8 cellular contexts compared by ENCODE assay signal in the genomic region with DNA sequence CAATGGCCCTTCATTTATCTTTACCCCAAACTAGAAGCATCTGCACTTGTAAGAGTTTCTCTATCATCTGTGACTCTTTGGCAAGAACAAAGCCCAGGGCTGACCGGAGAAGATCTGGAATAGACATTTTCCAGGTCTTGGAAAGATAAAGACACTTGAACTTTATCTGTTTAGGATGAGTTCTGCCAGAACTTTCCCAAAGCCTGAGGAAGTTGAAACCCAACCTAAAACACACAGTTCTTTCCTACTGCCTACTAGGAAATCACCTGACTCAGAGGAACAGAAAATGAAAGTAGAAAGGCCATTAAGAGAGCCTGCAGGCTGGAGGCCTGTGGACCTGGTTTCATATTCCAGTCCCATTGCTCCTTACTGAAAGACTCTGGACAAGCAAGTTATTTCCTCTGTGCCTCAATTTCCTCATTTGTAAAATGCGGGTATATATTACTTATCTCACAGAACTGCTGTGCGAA. TPM values are rescaled to one million over a fixed set of nuclear protein-coding genes. Genes with fewer than 3 reads are reported as not detected.
DNase-seq lines count a peak whose midpoint lies in the region; ATAC-seq and TF ChIP-seq lines count a peak whose summit lies in the region.

No MANE protein-coding gene starts in this region.

- intact Hi-C loops in Right ventricle myocardium inferior (cut with DNase I) (no loop called here), cardiac septum (cut with DNase I) (loop anchor here (5.0 kb wide), 1 partner anchor 1011 kb away; the partner anchor contains the start of genes LPXN and ZFP91), ovary (cut with DNase I) (loop anchor here in 3 of 4 donors (2.0 to 5.0 kb wide), 2 partner anchors 75 to 76 kb away; no protein-coding TSS in a partner anchor)
- intact Hi-C loops in activated T-helper 1 cell treated with anti-CD3 and anti-CD28 coated beads, Interleukin-12 subunit alpha, Interleukin-12 subunit beta, Interleukin-2, Interleukin-4 antibody, amounts not matched to agents 30 ng/mL and 10 ng/mL and 1 ng/mL, durations not matched to agents 14 hours and 24 hours and 36 hours (cut with micrococcal nuclease), result loop anchor here (1.0 to 5.0 kb wide), 4 partner anchors 36 to 1011 kb away; partner anchors contain the start of genes LPXN, TIMM10 and ZFP91

- DNase-seq in Right ventricle myocardium inferior (ENCODE audit: missing footprints) (no peak), cardiac septum (ENCODE audit: low spot score) (no peak), HFF-Myc (ENCODE audit: extremely low read depth, low read depth) (no peak), MG63 (no peak), foreskin keratinocyte (peak in 1 of 2 donors; percentile 48), ovary (peak in 2 of 5 donors; percentile 14 to 46), NCI-H446 treated with DMSO at 0.1 percent for 48 hours (lab: John Stamatoyannopoulos, UW) (no peak)
- DNase-seq in activated T-helper 1 cell treated with anti-CD3 and anti-CD28 coated beads, Interleukin-12 subunit alpha, Interleukin-12 subunit beta, Interleukin-2, Interleukin-4 antibody, amounts not matched to agents 30 ng/mL and 10 ng/mL and 1 ng/mL, durations not matched to agents 14 hours and 24 hours and 36 hours (ENCODE audit: low spot score), result peak; percentile 40

- peaks cover 28% of the 10 kb centered on the region for H3K36me3 Mint-ChIP-seq in activated T-helper 1 cell treated with anti-CD3 and anti-CD28 coated beads, Interleukin-12 subunit alpha, Interleukin-12 subunit beta, Interleukin-2, Interleukin-4 antibody, amounts not matched to agents 30 ng/mL and 10 ng/mL and 1 ng/mL, durations not matched to agents 14 hours and 24 hours and 36 hours (ENCODE audit: low read depth)

- H3K9me3 Mint-ChIP-seq in activated T-helper 1 cell treated with anti-CD3 and anti-CD28 coated beads, Interleukin-12 subunit alpha, Interleukin-12 subunit beta, Interleukin-2, Interleukin-4 antibody, amounts not matched to agents 30 ng/mL and 10 ng/mL and 1 ng/mL, durations not matched to agents 14 hours and 24 hours and 36 hours, result no peaks in the 10 kb centered on the region

- H3K27ac ChIP-seq in foreskin keratinocyte (peak overlapping the region; percentile 10), ovary (peak overlapping the region; percentile 78 to 85)

- H3K4me3 ChIP-seq in HFF-Myc (replicated peaks; ENCODE audit: low read depth, low read length) (peak overlapping the region; percentile 69), MG63 (peak overlapping the region; percentile 64), ovary (peak overlapping the region; percentile 76)

- peaks cover 56% of the 10 kb centered on the region for H3K4me1 Mint-ChIP-seq in activated T-helper 1 cell treated with anti-CD3 and anti-CD28 coated beads, Interleukin-12 subunit alpha, Interleukin-12 subunit beta, Interleukin-2, Interleukin-4 antibody, amounts not matched to agents 30 ng/mL and 10 ng/mL and 1 ng/mL, durations not matched to agents 14 hours and 24 hours and 36 hours (ENCODE audit: low read depth)

- H3K27me3 ChIP-seq in MG63 (no peaks in the 10 kb centered on the region), foreskin keratinocyte (no peaks in the 10 kb centered on the region), ovary (no peaks in the 10 kb centered on the region)

- 18 to 21% (median 18%) methylated on average over 3 of the region's 3 CpGs for WGBS in ovary, 3 donors

- no peaks in the 10 kb centered on the region for H3K27me3 Mint-ChIP-seq in activated T-helper 1 cell treated with anti-CD3 and anti-CD28 coated beads, Interleukin-12 subunit alpha, Interleukin-12 subunit beta, Interleukin-2, Interleukin-4 antibody, amounts not matched to agents 30 ng/mL and 10 ng/mL and 1 ng/mL, durations not matched to agents 14 hours and 24 hours and 36 hours (ENCODE audit: insufficient read depth)

- TF ChIP-seq POLR2A in ovary (IDR thresholded peaks at IDR 0.05), result no peak

- no peak for TF ChIP-seq EP300 in ovary (IDR thresholded peaks at IDR 0.05)

- H3K9me3 ChIP-seq in MG63 (no peaks in the 10 kb centered on the region), ovary (no peaks in the 10 kb centered on the region)

- ATAC-seq in Right ventricle myocardium inferior (peak; percentile 40), foreskin keratinocyte (no peak)

- peak overlapping the region; percentile 99 for H3K4me3 Mint-ChIP-seq in activated T-helper 1 cell treated with anti-CD3 and anti-CD28 coated beads, Interleukin-12 subunit alpha, Interleukin-12 subunit beta, Interleukin-2, Interleukin-4 antibody, amounts not matched to agents 30 ng/mL and 10 ng/mL and 1 ng/mL, durations not matched to agents 14 hours and 24 hours and 36 hours

- TF ChIP-seq CTCF in HFF-Myc (IDR thresholded peaks at IDR 0.05; ENCODE audit: low read depth, low read length, missing control alignments) (no peak), foreskin keratinocyte (conservative IDR thresholded peaks at IDR 0.05) (no peak), ovary (IDR thresholded peaks at IDR 0.05) (no peak)

- H3K4me1 ChIP-seq in foreskin keratinocyte, result peaks cover 9% of the 10 kb centered on the region
- peaks cover 10% of the 10 kb centered on the region for H3K4me1 ChIP-seq in ovary (ENCODE audit: insufficient read depth)

- H3K27ac Mint-ChIP-seq in activated T-helper 1 cell treated with anti-CD3 and anti-CD28 coated beads, Interleukin-12 subunit alpha, Interleukin-12 subunit beta, Interleukin-2, Interleukin-4 antibody, amounts not matched to agents 30 ng/mL and 10 ng/mL and 1 ng/mL, durations not matched to agents 14 hours and 24 hours and 36 hours, result peak overlapping the region; percentile 85

- H3K36me3 ChIP-seq in MG63 (no peaks in the 10 kb centered on the region; the same call in 1 of the 2 replicates), ovary (no peaks in the 10 kb centered on the region)

RNA-seq across cellular contexts. Expression of gene UBE2L6, which starts 1.4 kb away (rescaled TPM):
- 19.2 TPM for total RNA-seq in Right ventricle myocardium inferior
- 15.8 TPM for total RNA-seq in cardiac septum
- 14.7 and 17.2 TPM in 2 replicates for total RNA-seq in MG63 (2014; rRNA removed; shearing (Covaris generic); ENCODE audit: low replicate concordance)
- 155 and 163 TPM in 2 replicates for total RNA-seq in activated T-helper 1 cell treated with anti-CD3 and anti-CD28 coated beads, Interleukin-12 subunit alpha, Interleukin-12 subunit beta, Interleukin-2, Interleukin-4 antibody, amounts not matched to agents 30 ng/mL and 10 ng/mL and 1 ng/mL, durations not matched to agents 14 hours and 24 hours and 36 hours
- 96.0 and 108 TPM in 2 replicates for total RNA-seq in foreskin keratinocyte
- 111 and 135 TPM in 2 replicates for polyA plus RNA-seq in foreskin keratinocyte
- total RNA-seq in ovary, result 10 to 100 TPM; 27.2 to 71.0 (median 59.7) TPM
- polyA plus RNA-seq in ovary, result 100 to 1,000 TPM in 1 of 2 donors, 10 to 100 TPM in 1; 51.1 to 114 TPM

RNA-seq across cellular contexts. Expression of gene SMTNL1, which starts 28.7 kb away (rescaled TPM):
- total RNA-seq in Right ventricle myocardium inferior, result not detected
- total RNA-seq in cardiac septum, result not detected
- total RNA-seq in MG63 (2014; rRNA removed; shearing (Covaris generic); ENCODE audit: low replicate concordance), result not detected in 2 replicates
- not detected in 2 replicates for total RNA-seq in activated T-helper 1 cell treated with anti-CD3 and anti-CD28 coated beads, Interleukin-12 subunit alpha, Interleukin-12 subunit beta, Interleukin-2, Interleukin-4 antibody, amounts not matched to agents 30 ng/mL and 10 ng/mL and 1 ng/mL, durations not matched to agents 14 hours and 24 hours and 36 hours
- total RNA-seq in foreskin keratinocyte, result not detected in 2 replicates
- polyA plus RNA-seq in foreskin keratinocyte, result not detected in 2 replicates
- not detected for total RNA-seq in ovary
- polyA plus RNA-seq in ovary, result not detected

RNA-seq across cellular contexts. Expression of gene SERPING1, which starts 31.4 kb away (rescaled TPM):
- total RNA-seq in Right ventricle myocardium inferior (157 TPM), cardiac septum (90.0 TPM), foreskin keratinocyte (13.0 and 14.1 TPM in 2 replicates), ovary (100 to 1,000 TPM; 454 to 906 (median 709) TPM)
- total RNA-seq in MG63 (2014; rRNA removed; shearing (Covaris generic); ENCODE audit: low replicate concordance), result 0.22 and 0.26 TPM in 2 replicates
- total RNA-seq in activated T-helper 1 cell treated with anti-CD3 and anti-CD28 coated beads, Interleukin-12 subunit alpha, Interleukin-12 subunit beta, Interleukin-2, Interleukin-4 antibody, amounts not matched to agents 30 ng/mL and 10 ng/mL and 1 ng/mL, durations not matched to agents 14 hours and 24 hours and 36 hours, result not detected in 2 replicates
- polyA plus RNA-seq in foreskin keratinocyte (21.7 and 23.2 TPM in 2 replicates), ovary (1,000 to 10,000 TPM in 1 of 2 donors, 100 to 1,000 TPM in 1; 731 to 2,358 TPM)

RNA-seq across cellular contexts. Expression of gene TIMM10, which starts 35.5 kb away (rescaled TPM):
- total RNA-seq in Right ventricle myocardium inferior (58.1 TPM), cardiac septum (71.6 TPM), foreskin keratinocyte (42.2 and 88.5 TPM in 2 replicates), ovary (10 to 100 TPM; 23.4 to 42.0 (median 38.0) TPM)
- total RNA-seq in MG63 (2014; rRNA removed; shearing (Covaris generic); ENCODE audit: low replicate concordance), result 99.6 and 106 TPM in 2 replicates
- 98.2 and 99.6 TPM in 2 replicates for total RNA-seq in activated T-helper 1 cell treated with anti-CD3 and anti-CD28 coated beads, Interleukin-12 subunit alpha, Interleukin-12 subunit beta, Interleukin-2, Interleukin-4 antibody, amounts not matched to agents 30 ng/mL and 10 ng/mL and 1 ng/mL, durations not matched to agents 14 hours and 24 hours and 36 hours
- polyA plus RNA-seq in foreskin keratinocyte (120 and 195 TPM in 2 replicates), ovary (10 to 100 TPM; 32.0 to 36.2 TPM)

RNA-seq across cellular contexts. Expression of gene SLC43A1, which starts 50.6 kb away (rescaled TPM):
- total RNA-seq in Right ventricle myocardium inferior (6.4 TPM), cardiac septum (2.0 TPM), foreskin keratinocyte (4.3 and 6.2 TPM in 2 replicates), ovary (10 to 100 TPM; 11.5 to 23.5 (median 18.6) TPM)
- 3.2 and 4.0 TPM in 2 replicates for total RNA-seq in MG63 (2014; rRNA removed; shearing (Covaris generic); ENCODE audit: low replicate concordance)
- 29.1 and 30.3 TPM in 2 replicates for total RNA-seq in activated T-helper 1 cell treated with anti-CD3 and anti-CD28 coated beads, Interleukin-12 subunit alpha, Interleukin-12 subunit beta, Interleukin-2, Interleukin-4 antibody, amounts not matched to agents 30 ng/mL and 10 ng/mL and 1 ng/mL, durations not matched to agents 14 hours and 24 hours and 36 hours
- polyA plus RNA-seq in foreskin keratinocyte (3.2 and 5.4 TPM in 2 replicates), ovary (10 to 100 TPM; 14.8 to 30.4 TPM)

Comparison
In these comparisons a context has a peak if more than half of its experiments do, and no peak if none do; other contexts are left out.
1. RNA of gene SERPING1, which starts 31.4 kb away (total RNA-seq): 454 to 906 TPM in ovary, 157 TPM in Right ventricle myocardium inferior (single experiment), 90.0 TPM in cardiac septum (single experiment) and 13.0 to 14.1 TPM in foreskin keratinocyte; 0.22 to 0.26 TPM in MG63 and not detected in activated T-helper 1 cell treated with anti-CD3 and anti-CD28 coated beads, Interleukin-12 subunit alpha, Interleukin-12 subunit beta, Interleukin-2, Interleukin-4 antibody, amounts not matched to agents 30 ng/mL and 10 ng/mL and 1 ng/mL, durations not matched to agents 14 hours and 24 hours and 36 hours; every median in the first group is over 10 times any median in the second.
2. Peak in every context shown above with its lines, with median percentiles within 50 percentile points of each other: H3K4me3 ChIP-seq.